Comparison of ENCODE assay signal across 9 cellular contexts in genomic region chr9:9494334-9494733, GRCh38.
"Had no signal": no experiment of that assay in that cellular context is flagged by ENCODE, and none has a peak within 500 bp of the region (broad histone marks: within the 10 kb centered on the region; RNA-seq: fewer than 3 reads in every experiment).

No MANE protein-coding gene starts in this region.

- H3K9ac ChIP-seq: GM23248, KMS-11 had no signal

- H3K27ac ChIP-seq: GM23248, KMS-11 had no signal

- H3K4me3 ChIP-seq: GM23248 had no signal

- DNase-seq: GM23248, GOT3, H9, HCEC 1CT, Karpas-422, KBM-7 had no signal

- H3K4me2 ChIP-seq: KMS-11 had no signal

- H2AFZ ChIP-seq: GM23248 had no signal

- FAIRE-seq: H54, HTR-8/SVneo had no signal
